Comparison of ENCODE assay signal across 34 cellular contexts in the genomic region with DNA sequence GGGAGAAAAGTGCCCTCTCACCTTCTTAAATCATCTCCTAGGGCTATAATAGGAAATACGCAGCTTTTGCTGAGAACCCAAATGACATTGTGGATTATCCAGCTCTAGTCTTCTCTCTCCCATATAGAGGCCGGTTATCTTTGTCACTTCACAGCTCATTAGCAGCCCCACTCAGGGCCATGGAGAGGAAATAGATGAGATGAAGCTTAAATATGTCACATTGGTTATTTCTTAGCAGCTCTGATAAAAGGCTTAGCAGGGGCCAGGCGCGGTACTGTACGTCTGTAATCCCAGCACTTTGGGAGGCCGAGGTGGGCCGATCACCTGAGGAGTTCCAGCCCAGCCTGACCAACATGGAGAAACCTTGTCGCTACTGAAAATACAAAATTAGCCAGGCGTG.
"Had no signal": no experiment of that assay in that cellular context is flagged by ENCODE, and none has a peak within 500 bp of the region (broad histone marks: within the 10 kb centered on the region; RNA-seq: fewer than 3 reads in every experiment).

No MANE protein-coding gene starts in this region.

- H3K9me3 ChIP-seq: adrenal gland, body of pancreas, breast epithelium had no signal

- H3K27ac ChIP-seq: adrenal gland, body of pancreas, brain microvascular endothelial cell, breast epithelium, WERI-Rb-1 had no signal

- H3K4me3 ChIP-seq: adrenal gland, body of pancreas, breast epithelium had no signal

- ATAC-seq: activated CD4-positive, alpha-beta T cell treated with anti-CD3 and anti-CD28 coated beads for 36 hours; activated CD4-positive, CD25-positive, alpha-beta regulatory T cell treated with anti-CD3 and anti-CD28 coated beads, Interleukin-2, amount 50 U/mL, for 24 hours; activated CD8-positive, alpha-beta T cell treated with anti-CD3 and anti-CD28 coated beads for 36 hours; activated naive CD4-positive, alpha-beta T cell treated with anti-CD3 and anti-CD28 coated beads, Interleukin-2, amount 50 U/mL, for 72 hours; activated T-cell treated with anti-CD3 and anti-CD28 coated beads, Interleukin-2, amount 50 U/mL, for 4 hours; activated T-cell treated with anti-CD3 and anti-CD28 coated beads, Interleukin-2, amount 50 U/mL, for 72 hours; activated T-helper 17 cell treated with anti-CD3 and anti-CD28 coated beads, Interleukin-2, amount 50 U/mL, for 72 hours; body of pancreas; WTC11 had no signal

- DNase-seq: activated CD4-positive, alpha-beta memory T cell treated with anti-CD3 and anti-CD28 coated beads for 36 hours; activated CD4-positive, alpha-beta T cell treated with anti-CD3 and anti-CD28 coated beads for 1 hour; activated CD4-positive, alpha-beta T cell treated with anti-CD3 and anti-CD28 coated beads for 36 hours; activated CD4-positive, alpha-beta T cell treated with anti-CD3 and anti-CD28 coated beads for 48 hours; activated CD4-positive, alpha-beta T cell treated with anti-CD3 and anti-CD28 coated beads, Interleukin-2, amount 50 U/mL, for 1 hour; activated CD4-positive, alpha-beta T cell treated with anti-CD3 and anti-CD28 coated beads, Interleukin-2, amount 50 U/mL, for 4 hours; activated CD4-positive, CD25-positive, alpha-beta regulatory T cell; activated CD8-positive, alpha-beta memory T cell treated with anti-CD3 and anti-CD28 coated beads, Interleukin-2, amount 50 U/mL, for 4 hours; activated CD8-positive, alpha-beta T cell treated with anti-CD3 and anti-CD28 coated beads for 36 hours; activated effector memory CD4-positive, alpha-beta T cell treated with anti-CD3 and anti-CD28 coated beads, Interleukin-2, amount 50 U/mL, for 16 hours; activated gamma-delta T cell treated with Interleukin-2 at 50 U/mL for 16 hours; activated naive CD4-positive, alpha-beta T cell; activated naive CD4-positive, alpha-beta T cell treated with anti-CD3 and anti-CD28 coated beads for 36 hours; activated naive CD4-positive, alpha-beta T cell treated with anti-CD3 and anti-CD28 coated beads, Interleukin-2, amount 50 U/mL, for 16 hours; activated naive CD8-positive, alpha-beta T cell treated with anti-CD3 and anti-CD28 coated beads for 36 hours; activated T-cell treated with anti-CD3 and anti-CD28 coated beads for 4 hours; activated T-cell treated with anti-CD3 and anti-CD28 coated beads, Interleukin-2, amount 50 U/mL, for 1 hour; activated T-cell treated with anti-CD3 and anti-CD28 coated beads, Interleukin-2, amount 50 U/mL, for 4 hours; activated T-cell treated with anti-CD3 and anti-CD28 coated beads, Interleukin-2, amount 50 U/mL, for 72 hours; adrenal gland; amniotic stem cell; aorta; body of pancreas; brain microvascular endothelial cell; central memory CD4-positive, alpha-beta T cell; T-helper 1 cell; T-helper 2 cell; T-helper 9 cell; WERI-Rb-1 had no signal

- H3K36me3 ChIP-seq: adrenal gland, brain microvascular endothelial cell, breast epithelium, WERI-Rb-1 had no signal

- H3K27me3 ChIP-seq: adrenal gland, body of pancreas, brain microvascular endothelial cell, breast epithelium had no signal

- H3K4me1 ChIP-seq: adrenal gland, breast epithelium had no signal
